ENCODE assay signal across 1 cellular context in genomic region chr21:44872568-44873355, GRCh38.
TF ChIP-seq lines count a peak whose summit lies in the region.

No MANE protein-coding gene starts in this region.

TF ChIP-seq in H1, 55 proteins besides CTCF, POLR2A, EP300 and RAD21:
- TF ChIP-seq ATF2 (IDR thresholded peaks at IDR 0.05; ENCODE audit: low read length) (no peak), RBBP5 (IDR thresholded peaks at IDR 0.05; ENCODE audit: borderline replicate concordance, low read depth, low read length) (peak; percentile 22; the same call in 1 of the 2 replicates), SAP30 (IDR thresholded peaks at IDR 0.05; ENCODE audit: insufficient read depth, insufficient replicate concordance, low read length) (peak; percentile 66), GABPA (IDR thresholded peaks at IDR 0.05; ENCODE audit: borderline replicate concordance, insufficient read depth, low read length) (no peak), HDAC2 (IDR thresholded peaks at IDR 0.05; ENCODE audit: borderline replicate concordance in 1 of 2, low read depth in 2 of 2, low read length in 2 of 2) (peak in 1 of 2 experiments; percentile 36; a peak in 1 of 4 replicates), TAF1 (IDR thresholded peaks at IDR 0.05; ENCODE audit: low read depth, low read length) (no peak), SIN3A (conservative IDR thresholded peaks at IDR 0.05 in 1 of 2, IDR thresholded peaks at IDR 0.05 in 1 of 2; ENCODE audit: low read depth in 1 of 2, low read length in 2 of 2) (no peak; a peak in 1 of 4 replicates), KDM4A (IDR thresholded peaks at IDR 0.05; ENCODE audit: low read depth, low read length, severe bottlenecking) (peak; percentile 63), TCF12 (IDR thresholded peaks at IDR 0.05; ENCODE audit: low read depth, low read length) (no peak), SUZ12 (IDR thresholded peaks at IDR 0.05; ENCODE audit: low read length) (no peak), TEAD4 (IDR thresholded peaks at IDR 0.05; ENCODE audit: low read depth, low read length) (no peak), CEBPB (IDR thresholded peaks at IDR 0.05; ENCODE audit: low read depth, low read length) (no peak), JUN (IDR thresholded peaks at IDR 0.05; ENCODE audit: low read depth, low read length) (no peak)
- TF ChIP-seq, protein P1, sequence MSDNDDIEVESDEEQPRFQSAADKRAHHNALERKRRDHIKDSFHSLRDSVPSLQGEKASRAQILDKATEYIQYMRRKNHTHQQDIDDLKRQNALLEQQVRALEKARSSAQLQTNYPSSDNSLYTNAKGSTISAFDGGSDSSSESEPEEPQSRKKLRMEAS (IDR thresholded peaks at IDR 0.05), result 0 out of 2 replicates have a peak, but pooled peaks have one; percentile 8
